9 cellular contexts compared by ENCODE assay signal in genomic region chr18:48802543-48803428, GRCh38.
DNase-seq lines count a peak whose midpoint lies in the region; ATAC-seq and TF ChIP-seq lines count a peak whose summit lies in the region.
"Had no signal": no experiment of that assay in that cellular context is flagged by ENCODE, and none has a peak within 500 bp of the region (broad histone marks: within the 10 kb centered on the region; RNA-seq: fewer than 3 reads in every experiment).

No MANE protein-coding gene starts in this region.

- H3K27ac Mint-ChIP-seq in naive B cell, result peak overlapping the region in 5 of 6 donors; percentile 15 to 86 (median 73)

- peak overlapping the region; percentile 83 for H3K27ac ChIP-seq in cingulate gyrus (ENCODE audit: low read depth, low read length)
- peak overlapping the region; percentile 6 for H3K27ac ChIP-seq in suprapubic skin
- H3K27ac ChIP-seq: A549 had no signal

- H3K36me3 ChIP-seq in suprapubic skin, result peaks cover 3% of the 10 kb centered on the region

- no peaks in the 10 kb centered on the region for H3K27me3 Mint-ChIP-seq in naive B cell

- TF ChIP-seq CTCF in suprapubic skin (IDR thresholded peaks at IDR 0.05), result no peak

- H3K4me1 ChIP-seq in suprapubic skin, result peaks cover 20% of the 10 kb centered on the region
- H3K4me1 ChIP-seq: A549 had no signal

- no peak for TF ChIP-seq POLR2A in suprapubic skin (IDR thresholded peaks at IDR 0.05)

- H3K36me3 Mint-ChIP-seq in naive B cell, result no peaks in the 10 kb centered on the region

- no peaks in the 10 kb centered on the region for H3K9me3 Mint-ChIP-seq in naive B cell

- no peak overlapping the region for H3K4me3 ChIP-seq in suprapubic skin
- H3K4me3 ChIP-seq: A549 had no signal

- ATAC-seq in naive B cell (ENCODE audit: low read depth in 2 of 2) (no peak), GM21528 (IDR thresholded peaks at IDR 0.05; ENCODE audit: low FRiP score, unreplicated experiment) (no peak)
- ATAC-seq: A549 had no signal

- H3K27me3 ChIP-seq in suprapubic skin, result no peaks in the 10 kb centered on the region

- TF ChIP-seq EP300 in suprapubic skin (IDR thresholded peaks at IDR 0.05), result no peak

- 84% methylated on average over 12 of the region's 12 CpGs for WGBS in suprapubic skin

- H3K4me3 Mint-ChIP-seq in naive B cell, result peak overlapping the region in 1 of 8 donors; percentile 81

- H3K4me1 Mint-ChIP-seq in naive B cell, result peaks cover 21 to 48% (median 25%) of the 10 kb centered on the region in 3 donors

- peak; percentile 13 for DNase-seq in NCI-H748 (lab: John Stamatoyannopoulos, UW; ENCODE audit: unreplicated experiment)
- DNase-seq in NCI-H748 treated with DMSO at 0.1 percent for 48 hours (lab: John Stamatoyannopoulos, UW), result no peak
- no peak for DNase-seq in naive B cell
- DNase-seq in suprapubic skin (ENCODE audit: low spot score in 2 of 2), result peak in 1 of 2 donors; percentile 56
- DNase-seq in NCI-H146 treated with DMSO at 0.1 percent for 48 hours (lab: John Stamatoyannopoulos, UW; ENCODE audit: unreplicated experiment), result no peak
- DNase-seq in NCI-H128 (lab: John Stamatoyannopoulos, UW; ENCODE audit: unreplicated experiment), result no peak

- H3K9me3 ChIP-seq in suprapubic skin, result no peaks in the 10 kb centered on the region
- H3K9me3 ChIP-seq: A549 had no signal
